ENCODE assay signal across 15 cellular contexts in genomic region chr20:20939006-20939405, GRCh38.
"Had no signal": no experiment of that assay in that cellular context is flagged by ENCODE, and none has a peak within 500 bp of the region (broad histone marks: within the 10 kb centered on the region; RNA-seq: fewer than 3 reads in every experiment).

No MANE protein-coding gene starts in this region.

- H3K27ac Mint-ChIP-seq: naive thymus-derived CD8-positive, alpha-beta T cell; stimulated activated effector memory CD8-positive, alpha-beta T cell treated with anti-CD3 and anti-CD28 coated beads, Interleukin-12 subunit alpha, Interleukin-12 subunit beta, amount 100 ng/mL, for 72 hours had no signal

- H3K36me3 Mint-ChIP-seq: naive thymus-derived CD8-positive, alpha-beta T cell; stimulated activated effector memory CD8-positive, alpha-beta T cell treated with anti-CD3 and anti-CD28 coated beads, Interleukin-12 subunit alpha, Interleukin-12 subunit beta, amount 100 ng/mL, for 72 hours had no signal

- H3K4me1 Mint-ChIP-seq: naive thymus-derived CD8-positive, alpha-beta T cell; stimulated activated effector memory CD8-positive, alpha-beta T cell treated with anti-CD3 and anti-CD28 coated beads, Interleukin-12 subunit alpha, Interleukin-12 subunit beta, amount 100 ng/mL, for 72 hours had no signal

- FAIRE-seq: frontal cortex had no signal

- DNase-seq: cortex of kidney; effector CD8-positive, alpha-beta T cell; heart left ventricle; hippocampal formation; left colon; naive thymus-derived CD8-positive, alpha-beta T cell; psoas muscle; retina; right lobe of liver; stimulated activated CD4-positive, alpha-beta T cell treated with anti-CD3 and anti-CD28 coated beads, Interleukin-4, amount 100 ng/mL, for 1 hour; stimulated activated CD8-positive, alpha-beta memory T cell treated with anti-CD3 and anti-CD28 coated beads, Interleukin-4, amount 100 ng/mL, for 48 hours; stimulated activated naive CD8-positive, alpha-beta T cell treated with anti-CD3 and anti-CD28 coated beads, Interleukin-15, Interleukin-2, amounts not matched to agents 100 U/mL and 50 U/mL, for 24 hours; transverse colon had no signal

- H3K9me3 Mint-ChIP-seq: stimulated activated effector memory CD8-positive, alpha-beta T cell treated with anti-CD3 and anti-CD28 coated beads, Interleukin-12 subunit alpha, Interleukin-12 subunit beta, amount 100 ng/mL, for 72 hours had no signal

- H3K4me3 Mint-ChIP-seq: naive thymus-derived CD8-positive, alpha-beta T cell; stimulated activated effector memory CD8-positive, alpha-beta T cell treated with anti-CD3 and anti-CD28 coated beads, Interleukin-12 subunit alpha, Interleukin-12 subunit beta, amount 100 ng/mL, for 72 hours had no signal
